ENCODE assay signal across 5 cellular contexts in genomic region chr10:30673262-30673661, GRCh38. TPM values are rescaled to one million over a fixed set of nuclear protein-coding genes. Genes with fewer than 3 reads are reported as not detected.
"Had no signal": no experiment of that assay in that cellular context is flagged by ENCODE, and none has a peak within 500 bp of the region (broad histone marks: within the 10 kb centered on the region; RNA-seq: fewer than 3 reads in every experiment).

No MANE protein-coding gene starts in this region.

RNA-seq across cellular contexts. Expression of gene LYZL2, which starts 43.7 kb away (rescaled TPM):
- total RNA-seq: M059J, PC-3, RPMI7951, SJCRH30, SK-MEL-5 had no signal
